In the genomic region with DNA sequence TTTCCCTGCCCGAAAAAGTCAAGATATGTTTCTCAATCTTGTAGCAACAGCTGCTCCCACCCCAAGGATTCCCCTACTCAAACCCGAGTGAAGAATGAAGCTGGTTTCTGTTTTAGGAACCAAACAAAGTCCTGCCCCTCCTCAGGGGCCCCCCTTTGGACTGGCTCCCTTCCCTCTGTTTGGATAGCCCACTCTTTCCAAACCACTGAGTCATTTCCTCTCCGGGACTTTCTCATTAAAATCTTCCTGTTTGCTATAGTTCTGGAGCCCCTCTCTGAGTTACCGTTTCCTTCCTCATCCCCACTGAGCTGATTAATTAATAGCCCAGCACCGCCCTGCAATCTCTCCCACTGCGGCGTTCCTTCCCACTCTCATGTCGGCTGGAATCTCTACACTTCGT, we compare ENCODE assay signal across 8 cellular contexts.
DNase-seq lines count a peak whose midpoint lies in the region; ATAC-seq and FAIRE-seq lines count a peak whose summit lies in the region.

No MANE protein-coding gene starts in this region.

- H3K9me3 Mint-ChIP-seq in activated CD8-positive, alpha-beta T cell treated with anti-CD3 and anti-CD28 coated beads, Interleukin-2, amount 10 ng/mL, durations not matched to agents 7 days and 5 days (ENCODE audit: insufficient read depth), result no peaks in the 10 kb centered on the region

- no peak for ATAC-seq in activated CD8-positive, alpha-beta T cell treated with anti-CD3 and anti-CD28 coated beads, Interleukin-2, amount 10 ng/mL, durations not matched to agents 7 days and 5 days
- ATAC-seq in stimulated activated naive CD8-positive, alpha-beta T cell treated with anti-CD3 and anti-CD28 coated beads, Interleukin-15, Interleukin-2, amounts not matched to agents 100 U/mL and 50 U/mL, for 24 hours, result peak; percentile 36
- ATAC-seq in HG02588 (IDR thresholded peaks at IDR 0.05; ENCODE audit: unreplicated experiment), result no peak

- peak overlapping the region; percentile 3 for H3K4me3 Mint-ChIP-seq in activated CD8-positive, alpha-beta T cell treated with anti-CD3 and anti-CD28 coated beads, Interleukin-2, amount 10 ng/mL, durations not matched to agents 7 days and 5 days

- POLR2A ChIA-PET in activated CD8-positive, alpha-beta T cell treated with anti-CD3 and anti-CD28 coated beads, Interleukin-2, amount 10 ng/mL, durations not matched to agents 7 days and 5 days (lab: Charles Lee), result no interaction called here

- FAIRE-seq in frontal cortex (lab: Jason Lieb, UNC), result no peak

- CTCF ChIA-PET in activated CD8-positive, alpha-beta T cell treated with anti-CD3 and anti-CD28 coated beads, Interleukin-2, amount 10 ng/mL, durations not matched to agents 7 days and 5 days (lab: Charles Lee), result no interaction called here

- DNase-seq in HT1080 (ENCODE audit: low read depth) (peak; percentile 66), iris pigment epithelial cell (ENCODE audit: low read depth) (peak; percentile 43), frontal cortex (ENCODE audit: low spot score in 2 of 2) (no peak), NCI-H446 treated with DMSO at 0.1 percent for 48 hours (lab: John Stamatoyannopoulos, UW) (no peak)
- DNase-seq in activated CD8-positive, alpha-beta T cell treated with anti-CD3 and anti-CD28 coated beads, Interleukin-2, amount 10 ng/mL, durations not matched to agents 7 days and 5 days, result no peak
- no peak for DNase-seq in stimulated activated naive CD8-positive, alpha-beta T cell treated with anti-CD3 and anti-CD28 coated beads, Interleukin-15, Interleukin-2, amounts not matched to agents 100 U/mL and 50 U/mL, for 24 hours
- no peak for DNase-seq in activated CD4-positive, CD25-positive, alpha-beta regulatory T cell (lab: John Stamatoyannopoulos, UW)

- no peak overlapping the region for H3K27ac Mint-ChIP-seq in activated CD8-positive, alpha-beta T cell treated with anti-CD3 and anti-CD28 coated beads, Interleukin-2, amount 10 ng/mL, durations not matched to agents 7 days and 5 days

- peaks cover 9% of the 10 kb centered on the region for H3K4me1 Mint-ChIP-seq in activated CD8-positive, alpha-beta T cell treated with anti-CD3 and anti-CD28 coated beads, Interleukin-2, amount 10 ng/mL, durations not matched to agents 7 days and 5 days (ENCODE audit: low read depth)

- no peaks in the 10 kb centered on the region for H3K36me3 Mint-ChIP-seq in activated CD8-positive, alpha-beta T cell treated with anti-CD3 and anti-CD28 coated beads, Interleukin-2, amount 10 ng/mL, durations not matched to agents 7 days and 5 days (ENCODE audit: low read depth)

- H3K27me3 Mint-ChIP-seq in activated CD8-positive, alpha-beta T cell treated with anti-CD3 and anti-CD28 coated beads, Interleukin-2, amount 10 ng/mL, durations not matched to agents 7 days and 5 days (ENCODE audit: low read depth), result peaks cover 28% of the 10 kb centered on the region

Comparison
In these comparisons a context has a peak if more than half of its experiments do, and no peak if none do; other contexts are left out.
1. DNase-seq: peak in HT1080 (single experiment) and iris pigment epithelial cell (single experiment); none in activated CD8-positive, alpha-beta T cell treated with anti-CD3 and anti-CD28 coated beads, Interleukin-2, amount 10 ng/mL, durations not matched to agents 7 days and 5 days (single experiment), stimulated activated naive CD8-positive, alpha-beta T cell treated with anti-CD3 and anti-CD28 coated beads, Interleukin-15, Interleukin-2, amounts not matched to agents 100 U/mL and 50 U/mL, for 24 hours (single experiment), frontal cortex (0 of 2), activated CD4-positive, CD25-positive, alpha-beta regulatory T cell (0 of 4) and NCI-H446 treated with DMSO at 0.1 percent for 48 hours (single experiment).